ENCODE assay signal across 8 cellular contexts in the genomic region with DNA sequence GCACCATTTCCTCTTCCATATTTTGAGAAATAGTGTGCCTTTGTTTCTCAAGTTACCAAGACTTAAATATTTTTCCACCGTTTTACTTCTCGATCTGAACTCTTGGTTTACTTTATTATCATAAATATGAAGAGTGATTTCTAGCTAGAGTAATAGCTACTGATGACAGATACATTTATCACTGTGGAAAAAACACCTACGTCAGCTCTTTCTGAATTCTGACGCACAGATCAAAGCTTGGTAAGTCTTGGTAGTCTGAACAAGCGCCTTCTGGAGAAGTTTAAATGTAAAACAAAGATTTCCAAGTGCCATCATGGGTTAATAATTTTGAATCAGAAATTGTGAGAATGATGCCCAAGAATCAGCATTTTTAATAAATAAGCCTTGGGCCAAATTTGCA.
"Had no signal": no experiment of that assay in that cellular context is flagged by ENCODE, and none has a peak within 500 bp of the region (broad histone marks: within the 10 kb centered on the region; RNA-seq: fewer than 3 reads in every experiment).

No MANE protein-coding gene starts in this region.

- FAIRE-seq: G401.6, GM12878, GM12891, GM12892, GM18507, GM19239 had no signal

- DNase-seq: GDM1, GF-D8 had no signal

- H3K4me3 ChIP-seq: GM12878 had no signal

- ATAC-seq: GM12878 had no signal
